In the genomic region with DNA sequence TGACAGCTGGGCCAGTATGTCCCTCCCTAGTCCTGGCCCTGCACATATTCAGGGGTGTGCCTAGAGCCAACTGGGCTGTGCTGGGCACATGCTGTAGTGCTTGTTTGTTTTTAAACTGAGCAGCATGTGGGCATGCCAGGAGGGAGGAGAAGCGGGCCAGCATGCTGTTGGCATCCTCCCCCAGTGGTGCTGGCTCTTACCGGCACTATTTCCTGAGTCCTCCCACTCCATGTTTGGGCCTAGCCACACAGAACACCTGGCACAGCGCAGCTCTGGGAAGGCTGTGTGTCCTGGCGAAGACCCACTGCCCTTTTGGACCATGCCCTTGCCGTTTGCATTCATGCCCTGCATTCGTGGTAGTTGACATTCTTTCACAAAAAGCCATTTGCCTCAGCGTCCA, we compare ENCODE assay signal across 1 cellular context.
TF ChIP-seq lines count a peak whose summit lies in the region.

No MANE protein-coding gene starts in this region.

TF ChIP-seq in K562, 482 proteins besides CTCF, POLR2A, EP300 and RAD21:
- TF ChIP-seq CBX3 (IDR thresholded peaks at IDR 0.05; ENCODE audit: borderline replicate concordance in 1 of 2, low read length in 2 of 2) (peak in 1 of 2 experiments; percentile 43; a peak in 1 of 3 replicates), ZZZ3 (IDR thresholded peaks at IDR 0.05) (no peak), SMC3 (conservative IDR thresholded peaks at IDR 0.05; ENCODE audit: insufficient read depth, low read depth, low read length) (0 out of 2 replicates have a peak, but pooled peaks have one; percentile 10), SUPT5H (IDR thresholded peaks at IDR 0.05) (peak; percentile 43; the same call in 1 of the 2 replicates), POLR2G (IDR thresholded peaks at IDR 0.05; ENCODE audit: low read depth, low read length) (peak; percentile 36), TRIM28 (IDR thresholded peaks at IDR 0.05) (no peak)
- TF ChIP-seq, protein P1, sequence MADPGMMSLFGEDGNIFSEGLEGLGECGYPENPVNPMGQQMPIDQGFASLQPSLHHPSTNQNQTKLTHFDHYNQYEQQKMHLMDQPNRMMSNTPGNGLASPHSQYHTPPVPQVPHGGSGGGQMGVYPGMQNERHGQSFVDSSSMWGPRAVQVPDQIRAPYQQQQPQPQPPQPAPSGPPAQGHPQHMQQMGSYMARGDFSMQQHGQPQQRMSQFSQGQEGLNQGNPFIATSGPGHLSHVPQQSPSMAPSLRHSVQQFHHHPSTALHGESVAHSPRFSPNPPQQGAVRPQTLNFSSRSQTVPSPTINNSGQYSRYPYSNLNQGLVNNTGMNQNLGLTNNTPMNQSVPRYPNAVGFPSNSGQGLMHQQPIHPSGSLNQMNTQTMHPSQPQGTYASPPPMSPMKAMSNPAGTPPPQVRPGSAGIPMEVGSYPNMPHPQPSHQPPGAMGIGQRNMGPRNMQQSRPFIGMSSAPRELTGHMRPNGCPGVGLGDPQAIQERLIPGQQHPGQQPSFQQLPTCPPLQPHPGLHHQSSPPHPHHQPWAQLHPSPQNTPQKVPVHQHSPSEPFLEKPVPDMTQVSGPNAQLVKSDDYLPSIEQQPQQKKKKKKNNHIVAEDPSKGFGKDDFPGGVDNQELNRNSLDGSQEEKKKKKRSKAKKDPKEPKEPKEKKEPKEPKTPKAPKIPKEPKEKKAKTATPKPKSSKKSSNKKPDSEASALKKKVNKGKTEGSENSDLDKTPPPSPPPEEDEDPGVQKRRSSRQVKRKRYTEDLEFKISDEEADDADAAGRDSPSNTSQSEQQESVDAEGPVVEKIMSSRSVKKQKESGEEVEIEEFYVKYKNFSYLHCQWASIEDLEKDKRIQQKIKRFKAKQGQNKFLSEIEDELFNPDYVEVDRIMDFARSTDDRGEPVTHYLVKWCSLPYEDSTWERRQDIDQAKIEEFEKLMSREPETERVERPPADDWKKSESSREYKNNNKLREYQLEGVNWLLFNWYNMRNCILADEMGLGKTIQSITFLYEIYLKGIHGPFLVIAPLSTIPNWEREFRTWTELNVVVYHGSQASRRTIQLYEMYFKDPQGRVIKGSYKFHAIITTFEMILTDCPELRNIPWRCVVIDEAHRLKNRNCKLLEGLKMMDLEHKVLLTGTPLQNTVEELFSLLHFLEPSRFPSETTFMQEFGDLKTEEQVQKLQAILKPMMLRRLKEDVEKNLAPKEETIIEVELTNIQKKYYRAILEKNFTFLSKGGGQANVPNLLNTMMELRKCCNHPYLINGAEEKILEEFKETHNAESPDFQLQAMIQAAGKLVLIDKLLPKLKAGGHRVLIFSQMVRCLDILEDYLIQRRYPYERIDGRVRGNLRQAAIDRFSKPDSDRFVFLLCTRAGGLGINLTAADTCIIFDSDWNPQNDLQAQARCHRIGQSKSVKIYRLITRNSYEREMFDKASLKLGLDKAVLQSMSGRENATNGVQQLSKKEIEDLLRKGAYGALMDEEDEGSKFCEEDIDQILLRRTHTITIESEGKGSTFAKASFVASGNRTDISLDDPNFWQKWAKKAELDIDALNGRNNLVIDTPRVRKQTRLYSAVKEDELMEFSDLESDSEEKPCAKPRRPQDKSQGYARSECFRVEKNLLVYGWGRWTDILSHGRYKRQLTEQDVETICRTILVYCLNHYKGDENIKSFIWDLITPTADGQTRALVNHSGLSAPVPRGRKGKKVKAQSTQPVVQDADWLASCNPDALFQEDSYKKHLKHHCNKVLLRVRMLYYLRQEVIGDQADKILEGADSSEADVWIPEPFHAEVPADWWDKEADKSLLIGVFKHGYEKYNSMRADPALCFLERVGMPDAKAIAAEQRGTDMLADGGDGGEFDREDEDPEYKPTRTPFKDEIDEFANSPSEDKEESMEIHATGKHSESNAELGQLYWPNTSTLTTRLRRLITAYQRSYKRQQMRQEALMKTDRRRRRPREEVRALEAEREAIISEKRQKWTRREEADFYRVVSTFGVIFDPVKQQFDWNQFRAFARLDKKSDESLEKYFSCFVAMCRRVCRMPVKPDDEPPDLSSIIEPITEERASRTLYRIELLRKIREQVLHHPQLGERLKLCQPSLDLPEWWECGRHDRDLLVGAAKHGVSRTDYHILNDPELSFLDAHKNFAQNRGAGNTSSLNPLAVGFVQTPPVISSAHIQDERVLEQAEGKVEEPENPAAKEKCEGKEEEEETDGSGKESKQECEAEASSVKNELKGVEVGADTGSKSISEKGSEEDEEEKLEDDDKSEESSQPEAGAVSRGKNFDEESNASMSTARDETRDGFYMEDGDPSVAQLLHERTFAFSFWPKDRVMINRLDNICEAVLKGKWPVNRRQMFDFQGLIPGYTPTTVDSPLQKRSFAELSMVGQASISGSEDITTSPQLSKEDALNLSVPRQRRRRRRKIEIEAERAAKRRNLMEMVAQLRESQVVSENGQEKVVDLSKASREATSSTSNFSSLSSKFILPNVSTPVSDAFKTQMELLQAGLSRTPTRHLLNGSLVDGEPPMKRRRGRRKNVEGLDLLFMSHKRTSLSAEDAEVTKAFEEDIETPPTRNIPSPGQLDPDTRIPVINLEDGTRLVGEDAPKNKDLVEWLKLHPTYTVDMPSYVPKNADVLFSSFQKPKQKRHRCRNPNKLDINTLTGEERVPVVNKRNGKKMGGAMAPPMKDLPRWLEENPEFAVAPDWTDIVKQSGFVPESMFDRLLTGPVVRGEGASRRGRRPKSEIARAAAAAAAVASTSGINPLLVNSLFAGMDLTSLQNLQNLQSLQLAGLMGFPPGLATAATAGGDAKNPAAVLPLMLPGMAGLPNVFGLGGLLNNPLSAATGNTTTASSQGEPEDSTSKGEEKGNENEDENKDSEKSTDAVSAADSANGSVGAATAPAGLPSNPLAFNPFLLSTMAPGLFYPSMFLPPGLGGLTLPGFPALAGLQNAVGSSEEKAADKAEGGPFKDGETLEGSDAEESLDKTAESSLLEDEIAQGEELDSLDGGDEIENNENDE (IDR thresholded peaks at IDR 0.05; ENCODE audit: low read depth, low read length): peak; percentile 67
- TF ChIP-seq, protein P2, sequence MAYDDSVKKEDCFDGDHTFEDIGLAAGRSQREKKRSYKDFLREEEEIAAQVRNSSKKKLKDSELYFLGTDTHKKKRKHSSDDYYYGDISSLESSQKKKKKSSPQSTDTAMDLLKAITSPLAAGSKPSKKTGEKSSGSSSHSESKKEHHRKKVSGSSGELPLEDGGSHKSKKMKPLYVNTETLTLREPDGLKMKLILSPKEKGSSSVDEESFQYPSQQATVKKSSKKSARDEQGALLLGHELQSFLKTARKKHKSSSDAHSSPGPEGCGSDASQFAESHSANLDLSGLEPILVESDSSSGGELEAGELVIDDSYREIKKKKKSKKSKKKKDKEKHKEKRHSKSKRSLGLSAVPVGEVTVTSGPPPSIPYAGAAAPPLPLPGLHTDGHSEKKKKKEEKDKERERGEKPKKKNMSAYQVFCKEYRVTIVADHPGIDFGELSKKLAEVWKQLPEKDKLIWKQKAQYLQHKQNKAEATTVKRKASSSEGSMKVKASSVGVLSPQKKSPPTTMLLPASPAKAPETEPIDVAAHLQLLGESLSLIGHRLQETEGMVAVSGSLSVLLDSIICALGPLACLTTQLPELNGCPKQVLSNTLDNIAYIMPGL (CRISPR knock-in tag; IDR thresholded peaks at IDR 0.05): 0 out of 2 replicates have a peak, but pooled peaks have one; percentile 39
- TF ChIP-seq, protein P3, sequence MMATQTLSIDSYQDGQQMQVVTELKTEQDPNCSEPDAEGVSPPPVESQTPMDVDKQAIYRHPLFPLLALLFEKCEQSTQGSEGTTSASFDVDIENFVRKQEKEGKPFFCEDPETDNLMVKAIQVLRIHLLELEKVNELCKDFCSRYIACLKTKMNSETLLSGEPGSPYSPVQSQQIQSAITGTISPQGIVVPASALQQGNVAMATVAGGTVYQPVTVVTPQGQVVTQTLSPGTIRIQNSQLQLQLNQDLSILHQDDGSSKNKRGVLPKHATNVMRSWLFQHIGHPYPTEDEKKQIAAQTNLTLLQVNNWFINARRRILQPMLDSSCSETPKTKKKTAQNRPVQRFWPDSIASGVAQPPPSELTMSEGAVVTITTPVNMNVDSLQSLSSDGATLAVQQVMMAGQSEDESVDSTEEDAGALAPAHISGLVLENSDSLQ (IDR thresholded peaks at IDR 0.05): 0 out of 2 replicates have a peak, but pooled peaks have one; percentile 10
- TF ChIP-seq, protein P4, sequence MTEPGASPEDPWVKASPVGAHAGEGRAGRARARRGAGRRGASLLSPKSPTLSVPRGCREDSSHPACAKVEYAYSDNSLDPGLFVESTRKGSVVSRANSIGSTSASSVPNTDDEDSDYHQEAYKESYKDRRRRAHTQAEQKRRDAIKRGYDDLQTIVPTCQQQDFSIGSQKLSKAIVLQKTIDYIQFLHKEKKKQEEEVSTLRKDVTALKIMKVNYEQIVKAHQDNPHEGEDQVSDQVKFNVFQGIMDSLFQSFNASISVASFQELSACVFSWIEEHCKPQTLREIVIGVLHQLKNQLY (CRISPR knock-in tag; conservative IDR thresholded peaks at IDR 0.05): 0 out of 4 replicates have a peak, but pooled peaks of 1 of the 2 experiments have one; percentile 37
- TF ChIP-seq, protein P5, sequence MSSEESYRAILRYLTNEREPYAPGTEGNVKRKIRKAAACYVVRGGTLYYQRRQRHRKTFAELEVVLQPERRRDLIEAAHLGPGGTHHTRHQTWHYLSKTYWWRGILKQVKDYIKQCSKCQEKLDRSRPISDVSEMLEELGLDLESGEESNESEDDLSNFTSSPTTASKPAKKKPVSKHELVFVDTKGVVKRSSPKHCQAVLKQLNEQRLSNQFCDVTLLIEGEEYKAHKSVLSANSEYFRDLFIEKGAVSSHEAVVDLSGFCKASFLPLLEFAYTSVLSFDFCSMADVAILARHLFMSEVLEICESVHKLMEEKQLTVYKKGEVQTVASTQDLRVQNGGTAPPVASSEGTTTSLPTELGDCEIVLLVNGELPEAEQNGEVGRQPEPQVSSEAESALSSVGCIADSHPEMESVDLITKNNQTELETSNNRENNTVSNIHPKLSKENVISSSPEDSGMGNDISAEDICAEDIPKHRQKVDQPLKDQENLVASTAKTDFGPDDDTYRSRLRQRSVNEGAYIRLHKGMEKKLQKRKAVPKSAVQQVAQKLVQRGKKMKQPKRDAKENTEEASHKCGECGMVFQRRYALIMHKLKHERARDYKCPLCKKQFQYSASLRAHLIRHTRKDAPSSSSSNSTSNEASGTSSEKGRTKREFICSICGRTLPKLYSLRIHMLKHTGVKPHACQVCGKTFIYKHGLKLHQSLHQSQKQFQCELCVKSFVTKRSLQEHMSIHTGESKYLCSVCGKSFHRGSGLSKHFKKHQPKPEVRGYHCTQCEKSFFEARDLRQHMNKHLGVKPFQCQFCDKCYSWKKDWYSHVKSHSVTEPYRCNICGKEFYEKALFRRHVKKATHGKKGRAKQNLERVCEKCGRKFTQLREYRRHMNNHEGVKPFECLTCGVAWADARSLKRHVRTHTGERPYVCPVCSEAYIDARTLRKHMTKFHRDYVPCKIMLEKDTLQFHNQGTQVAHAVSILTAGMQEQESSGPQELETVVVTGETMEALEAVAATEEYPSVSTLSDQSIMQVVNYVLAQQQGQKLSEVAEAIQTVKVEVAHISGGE (CRISPR knock-in tag; IDR thresholded peaks at IDR 0.05): no peak
- TF ChIP-seq, protein P6, sequence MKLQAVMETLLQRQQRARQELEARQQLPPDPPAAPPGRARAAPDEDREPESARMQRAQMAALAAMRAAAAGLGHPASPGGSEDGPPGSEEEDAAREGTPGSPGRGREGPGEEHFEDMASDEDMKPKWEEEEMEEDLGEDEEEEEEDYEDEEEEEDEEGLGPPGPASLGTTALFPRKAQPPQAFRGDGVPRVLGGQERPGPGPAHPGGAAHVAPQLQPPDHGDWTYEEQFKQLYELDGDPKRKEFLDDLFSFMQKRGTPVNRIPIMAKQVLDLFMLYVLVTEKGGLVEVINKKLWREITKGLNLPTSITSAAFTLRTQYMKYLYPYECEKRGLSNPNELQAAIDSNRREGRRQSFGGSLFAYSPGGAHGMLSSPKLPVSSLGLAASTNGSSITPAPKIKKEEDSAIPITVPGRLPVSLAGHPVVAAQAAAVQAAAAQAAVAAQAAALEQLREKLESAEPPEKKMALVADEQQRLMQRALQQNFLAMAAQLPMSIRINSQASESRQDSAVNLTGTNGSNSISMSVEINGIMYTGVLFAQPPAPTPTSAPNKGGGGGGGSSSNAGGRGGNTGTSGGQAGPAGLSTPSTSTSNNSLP (IDR thresholded peaks at IDR 0.05; ENCODE audit: borderline replicate concordance, low read depth, low read length): no peak
